In genomic region chr18:33201509-33201926, GRCh38 we compare ENCODE assay signal across 10 cellular contexts.
DNase-seq lines count a peak whose midpoint lies in the region; ATAC-seq and TF ChIP-seq lines count a peak whose summit lies in the region.
"Had no signal": no experiment of that assay in that cellular context is flagged by ENCODE, and none has a peak within 500 bp of the region (broad histone marks: within the 10 kb centered on the region; RNA-seq: fewer than 3 reads in every experiment).

No MANE protein-coding gene starts in this region.

- in situ Hi-C loops in G401 (cut with HindIII; ENCODE audit: low sequenced_read_pairs): no loop called here

- H2AFZ ChIP-seq in neural cell (ENCODE audit: low read depth, low read length): no peak overlapping the region

- POLR2A ChIA-PET in RWPE1 (lab: Yijun Ruan, JAX; ENCODE audit: low non-redundant PET): no interaction called here

- TF ChIP-seq EP300 in neural cell (conservative IDR thresholded peaks at IDR 0.05; ENCODE audit: poor library complexity, severe bottlenecking): no peak

- H3K4me3 ChIP-seq in endodermal cell (ENCODE audit: low read length) (no peak overlapping the region), neural cell (ENCODE audit: low read length) (no peak overlapping the region)

- no peak overlapping the region for H3K4me2 ChIP-seq in neural cell (ENCODE audit: low read length)

- H3K27me3 ChIP-seq in endodermal cell (ENCODE audit: control insufficient read depth, insufficient read depth, low read length, poor library complexity, severe bottlenecking): no peaks in the 10 kb centered on the region
- no peaks in the 10 kb centered on the region for H3K27me3 ChIP-seq in neural cell (ENCODE audit: insufficient read depth, low read depth, low read length)

- H3K9ac ChIP-seq in endodermal cell (ENCODE audit: extremely low read depth, low read length, poor library complexity, severe bottlenecking) (no peak overlapping the region), neural cell (ENCODE audit: low read length) (no peak overlapping the region)

- CTCF ChIA-PET in RWPE1 (lab: Yijun Ruan, JAX): interaction anchor here (0.6 kb wide), 1 partner anchor 572 kb away, joined by 3 read pairs; no protein-coding TSS in a partner anchor

- H3K4me3 Mint-ChIP-seq in endodermal cell: peak overlapping the region; percentile 28
- H3K4me3 Mint-ChIP-seq: HFFc6 had no signal

- H3K9me2 ChIP-seq in neural cell (ENCODE audit: insufficient read depth, low read length): no peaks in the 10 kb centered on the region

- H3K9me3 ChIP-seq in endodermal cell (ENCODE audit: control insufficient read depth, low read length) (no peaks in the 10 kb centered on the region), neural cell (ENCODE audit: low read length) (no peaks in the 10 kb centered on the region)

- no peaks in the 10 kb centered on the region for H3F3A ChIP-seq in neural cell (ENCODE audit: insufficient read depth, low read length, poor library complexity, severe bottlenecking)

- no peak for TF ChIP-seq RAD21 in neural cell (conservative IDR thresholded peaks at IDR 0.05)

- H3K36me3 ChIP-seq in endodermal cell (ENCODE audit: control insufficient read depth, insufficient read depth, low read length): no peaks in the 10 kb centered on the region
- H3K36me3 ChIP-seq in neural cell (ENCODE audit: insufficient read depth, low read length): no peaks in the 10 kb centered on the region

- ATAC-seq in GM21367 (IDR thresholded peaks at IDR 0.05; ENCODE audit: unreplicated experiment): no peak

- peak; percentile 16 for DNase-seq in G401 (ENCODE audit: low spot score)
- peak; percentile 18 for DNase-seq in NCI-H2227 (lab: John Stamatoyannopoulos, UW; ENCODE audit: unreplicated experiment)
- DNase-seq in endodermal cell: peak; percentile 86
- DNase-seq in SIG-M5 treated with dmso at 0.1 percent for 504 hours (lab: John Stamatoyannopoulos, UW; ENCODE audit: unreplicated experiment): no peak
- no peak for DNase-seq in NCI-H1105 treated with DMSO at 0.1 percent for 48 hours (lab: John Stamatoyannopoulos, UW)
- DNase-seq in RWPE1 (ENCODE audit: low spot score): no peak
- DNase-seq: HFFc6 had no signal

- no peaks in the 10 kb centered on the region for H3K27me3 Mint-ChIP-seq in endodermal cell (ENCODE audit: insufficient read depth)

- no peaks in the 10 kb centered on the region for H3K9me3 Mint-ChIP-seq in endodermal cell
- H3K9me3 Mint-ChIP-seq: activated T-helper 2 cell treated with anti-CD3 and anti-CD28 coated beads, Interferon-gamma antibody, Interleukin-2, Interleukin-4, amounts not matched to agents 10 μg/mL and 5 μg/mL and 100 μg/mL, durations not matched to agents 14 hours and 24 hours and 36 hours had no signal

- no peaks in the 10 kb centered on the region for H3K4me1 ChIP-seq in endodermal cell (ENCODE audit: control insufficient read depth, insufficient read depth, low read length)

- TF ChIP-seq CTCF in endodermal cell (conservative IDR thresholded peaks at IDR 0.05) (peak; percentile 90), neural cell (IDR thresholded peaks at IDR 0.05; ENCODE audit: poor library complexity, severe bottlenecking) (peak; percentile 34), RWPE1 (conservative IDR thresholded peaks at IDR 0.05; ENCODE audit: low read depth) (no peak)

- WGBS in endodermal cell (ENCODE audit: insufficient coverage in 1 of 2, insufficient read length in 1 of 2), 2 experiments: 29 to 30% methylated on average over 3 to 8 of the region's 8 CpGs

- H4K20me1 ChIP-seq in neural cell (ENCODE audit: insufficient read depth): no peaks in the 10 kb centered on the region

- H3K4me1 Mint-ChIP-seq in endodermal cell: peaks cover 2% of the 10 kb centered on the region

- H3K27ac ChIP-seq in endodermal cell (ENCODE audit: low read depth, low read length): no peak overlapping the region
- no peak overlapping the region for H3K27ac ChIP-seq in neural cell (ENCODE audit: low read length)
- H3K27ac ChIP-seq in RWPE1: no peak overlapping the region

- no peaks in the 10 kb centered on the region for H3K36me3 Mint-ChIP-seq in endodermal cell (ENCODE audit: low read depth)

- no peaks in the 10 kb centered on the region for H3K79me2 ChIP-seq in neural cell (replicated peaks; ENCODE audit: insufficient read depth, low read length)

- no peak overlapping the region for H3K27ac Mint-ChIP-seq in endodermal cell
- H3K27ac Mint-ChIP-seq: activated T-helper 2 cell treated with anti-CD3 and anti-CD28 coated beads, Interferon-gamma antibody, Interleukin-2, Interleukin-4, amounts not matched to agents 10 μg/mL and 5 μg/mL and 100 μg/mL, durations not matched to agents 14 hours and 24 hours and 36 hours; HFFc6 had no signal

TF ChIP-seq in neural cell, 6 proteins besides CTCF, POLR2A, EP300 and RAD21:
- TF ChIP-seq REST (IDR thresholded peaks at IDR 0.05; ENCODE audit: borderline replicate concordance) (no peak), MXI1 (conservative IDR thresholded peaks at IDR 0.05; ENCODE audit: poor library complexity, severe bottlenecking) (no peak), SMC3 (conservative IDR thresholded peaks at IDR 0.05; ENCODE audit: poor library complexity) (no peak), POLR2AphosphoS5 (IDR thresholded peaks at IDR 0.05) (no peak), EZH2 (IDR thresholded peaks at IDR 0.05; ENCODE audit: borderline replicate concordance, insufficient read depth, low read length, poor library complexity, severe bottlenecking) (no peak), TAF1 (IDR thresholded peaks at IDR 0.05; ENCODE audit: low read depth) (no peak)

Comparison
In these comparisons a context has a peak if more than half of its experiments do, and no peak if none do; other contexts are left out.
1. DNase-seq: peak in G401 (single experiment), NCI-H2227 (single experiment) and endodermal cell (single experiment); none in SIG-M5 treated with dmso at 0.1 percent for 504 hours (single experiment), NCI-H1105 treated with DMSO at 0.1 percent for 48 hours (single experiment) and RWPE1 (single experiment).